10 cellular contexts compared by ENCODE assay signal in the genomic region with DNA sequence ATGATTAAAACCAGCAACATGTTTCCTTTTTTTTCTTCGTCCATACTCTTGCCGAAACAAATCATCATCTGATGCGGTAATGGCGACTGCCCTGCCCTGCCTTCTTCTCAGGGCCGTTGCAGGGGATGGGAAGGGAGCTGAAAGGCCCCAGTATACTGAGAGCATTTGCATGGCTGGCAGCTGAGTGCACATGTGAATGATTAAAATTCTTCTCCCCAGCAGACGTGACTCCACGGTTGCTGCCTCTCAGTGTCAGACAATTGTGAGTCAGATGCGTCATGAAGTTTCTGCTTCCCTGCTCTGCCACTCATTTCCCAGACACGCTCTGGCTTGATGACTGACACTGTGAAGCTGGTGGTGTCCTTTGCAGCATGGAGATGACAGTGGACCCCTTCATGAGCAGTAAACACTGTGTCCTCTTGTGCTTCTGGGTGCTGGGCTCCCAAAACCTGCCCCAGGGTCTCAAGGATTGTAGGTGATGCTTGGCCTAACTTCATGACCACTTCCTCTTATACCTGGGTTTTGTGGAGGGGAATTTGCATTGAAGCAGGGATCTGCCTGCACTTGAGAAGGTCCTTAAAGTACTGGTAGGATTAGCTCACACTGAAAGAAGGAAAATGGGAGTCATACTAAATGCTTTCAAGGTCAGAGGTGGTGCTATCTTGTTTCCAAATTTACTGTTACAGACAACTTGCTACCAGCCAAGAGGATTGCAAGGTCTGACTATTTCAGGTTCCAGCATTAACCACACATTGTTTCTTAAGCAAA.
DNase-seq lines count a peak whose midpoint lies in the region; ATAC-seq and TF ChIP-seq lines count a peak whose summit lies in the region.
"Had no signal": no experiment of that assay in that cellular context is flagged by ENCODE, and none has a peak within 500 bp of the region (broad histone marks: within the 10 kb centered on the region; RNA-seq: fewer than 3 reads in every experiment).

No MANE protein-coding gene starts in this region.

- ATAC-seq in GM19025 (IDR thresholded peaks at IDR 0.05; ENCODE audit: low read depth, unreplicated experiment) (peak; percentile 76), HG03135 (IDR thresholded peaks at IDR 0.05; ENCODE audit: unreplicated experiment) (peak; percentile 69), left cardiac atrium (no peak)
- ATAC-seq: left colon had no signal

- no peak overlapping the region for H3K4me3 Mint-ChIP-seq in chondrocyte (ENCODE audit: unreplicated experiment)
- H3K4me3 Mint-ChIP-seq: activated naive CD4-positive, alpha-beta T cell treated with anti-CD3 and anti-CD28 coated beads, Interleukin-2, amount 10 ng/mL, durations not matched to agents 7 days and 5 days had no signal

- intact Hi-C loops in left cardiac atrium (cut with DNase I), result no loop called here

- H3K36me3 Mint-ChIP-seq in chondrocyte (ENCODE audit: low read depth), result peaks cover 3% of the 10 kb centered on the region
- H3K36me3 Mint-ChIP-seq: activated naive CD4-positive, alpha-beta T cell treated with anti-CD3 and anti-CD28 coated beads, Interleukin-2, amount 10 ng/mL, durations not matched to agents 7 days and 5 days had no signal

- no peaks in the 10 kb centered on the region for H3K27me3 Mint-ChIP-seq in chondrocyte (ENCODE audit: low read depth)

- H3K4me1 Mint-ChIP-seq in chondrocyte (ENCODE audit: low read depth), result peaks cover 24% of the 10 kb centered on the region
- H3K4me1 Mint-ChIP-seq: activated naive CD4-positive, alpha-beta T cell treated with anti-CD3 and anti-CD28 coated beads, Interleukin-2, amount 10 ng/mL, durations not matched to agents 7 days and 5 days had no signal

- DNase-seq in chondrocyte (ENCODE audit: low spot score), result no peak
- DNase-seq in retina, result peak; percentile 62
- no peak for DNase-seq in iPS-NIHi11 (ENCODE audit: low spot score)
- DNase-seq in left cardiac atrium, result no peak
- no peak for DNase-seq in NCI-H146 (lab: John Stamatoyannopoulos, UW)
- no peak for DNase-seq in activated CD4-positive, alpha-beta T cell treated with anti-CD3 and anti-CD28 coated beads, Interleukin-2, amount 50 U/mL, for 1 hour
- DNase-seq: activated naive CD4-positive, alpha-beta T cell treated with anti-CD3 and anti-CD28 coated beads, Interleukin-2, amount 10 ng/mL, durations not matched to agents 7 days and 5 days; left colon had no signal

- peak overlapping the region; percentile 83 for H3K27ac Mint-ChIP-seq in chondrocyte (ENCODE audit: unreplicated experiment)
- H3K27ac Mint-ChIP-seq: activated naive CD4-positive, alpha-beta T cell treated with anti-CD3 and anti-CD28 coated beads, Interleukin-2, amount 10 ng/mL, durations not matched to agents 7 days and 5 days had no signal

- TF ChIP-seq CTCF in chondrocyte (IDR thresholded peaks at IDR 0.05), result no peak

- H3K9me3 Mint-ChIP-seq in chondrocyte (ENCODE audit: low read depth), result peaks cover 17% of the 10 kb centered on the region

Comparison
In these comparisons a context has a peak if more than half of its experiments do, and no peak if none do; other contexts are left out.
1. ATAC-seq: peak in GM19025 (single experiment) and HG03135 (single experiment); none in left cardiac atrium (0 of 2).